In genomic region chr22:44881246-44881600, GRCh38 we compare ENCODE assay signal across 20 cellular contexts.
A peak's percentile ranks its signal among the peaks of the same experiment; 100 is the strongest.
DNase-seq lines count a peak whose midpoint lies in the region; ATAC-seq and TF ChIP-seq lines count a peak whose summit lies in the region.
"Had no signal": no experiment of that assay in that cellular context is flagged by ENCODE, and none has a peak within 500 bp of the region (broad histone marks: within the 10 kb centered on the region; RNA-seq: fewer than 3 reads in every experiment).

No MANE protein-coding gene starts in this region.

- TF ChIP-seq CTCF in C4-2B (conservative IDR thresholded peaks at IDR 0.05) (no peak), PC-3 (conservative IDR thresholded peaks at IDR 0.05; ENCODE audit: low read depth, low read length) (no peak), neural progenitor cell (IDR thresholded peaks at IDR 0.05) (no peak)

- H4K20me1 ChIP-seq in PC-3 (ENCODE audit: low read length) (no peaks in the 10 kb centered on the region), neural progenitor cell (ENCODE audit: low read depth) (no peaks in the 10 kb centered on the region)
- H4K20me1 ChIP-seq: BLaER1 treated with 17β-estradiol and CSF1 and Interleukin-3, amounts not matched to agents 10 nM and 100 nM had no signal

- H3K36me3 ChIP-seq in PC-3 (ENCODE audit: low read depth, low read length) (no peaks in the 10 kb centered on the region), neural progenitor cell (no peaks in the 10 kb centered on the region)
- H3K36me3 ChIP-seq: BLaER1 treated with 17β-estradiol and CSF1 and Interleukin-3, amounts not matched to agents 10 nM and 100 nM had no signal

- peaks cover 15% of the 10 kb centered on the region for H3K9me3 Mint-ChIP-seq in neural progenitor cell

- intact Hi-C loops in PC-3 (cut with micrococcal nuclease): no loop called here

- H3K4me2 ChIP-seq in PC-3 (ENCODE audit: low read length) (peak overlapping the region; percentile 61), neural progenitor cell (no peak overlapping the region)
- H3K4me2 ChIP-seq: BLaER1 treated with 17β-estradiol and CSF1 and Interleukin-3, amounts not matched to agents 10 nM and 100 nM had no signal

- H3F3A ChIP-seq in PC-3 (ENCODE audit: low read length, unreplicated experiment) (no peaks in the 10 kb centered on the region), neural progenitor cell (ENCODE audit: low read depth) (no peaks in the 10 kb centered on the region)

- peak; percentile 1 for DNase-seq in PC-3
- peak; percentile 50 for DNase-seq in left kidney (ENCODE audit: low read depth, low spot score)
- DNase-seq in neural progenitor cell (ENCODE audit: low spot score): no peak
- DNase-seq in NCI-H1694 (lab: John Stamatoyannopoulos, UW): no peak
- no peak for DNase-seq in NCI-H345 (lab: John Stamatoyannopoulos, UW)
- DNase-seq: CD4-positive, CD25-positive, alpha-beta regulatory T cell; COR-L47; DMS 273 treated with DMSO at 0.1 percent for 48 hours; DMS53; DND-41; EL; GOT3; H9 had no signal

- H3K27me3 Mint-ChIP-seq in neural progenitor cell (ENCODE audit: insufficient read depth, low read depth): peaks cover 11% of the 10 kb centered on the region
- H3K27me3 Mint-ChIP-seq: B cell; CD4-positive, CD25-positive, alpha-beta regulatory T cell had no signal

- H3K9me3 ChIP-seq in PC-3 (ENCODE audit: low read length) (no peaks in the 10 kb centered on the region), neural progenitor cell (ENCODE audit: low read depth) (no peaks in the 10 kb centered on the region)

- peaks cover 15% of the 10 kb centered on the region for H3K27me3 ChIP-seq in PC-3 (ENCODE audit: low read length)
- H3K27me3 ChIP-seq in neural progenitor cell: no peaks in the 10 kb centered on the region
- H3K27me3 ChIP-seq: BLaER1 treated with 17β-estradiol and CSF1 and Interleukin-3, amounts not matched to agents 10 nM and 100 nM had no signal

- POLR2A ChIA-PET in PC-3 (lab: Charles Lee; ENCODE audit: unreplicated experiment): no interaction called here

- peak overlapping the region; percentile 38 for H3K27ac Mint-ChIP-seq in neural progenitor cell
- H3K27ac Mint-ChIP-seq: B cell; CD4-positive, CD25-positive, alpha-beta regulatory T cell; CD8-positive, alpha-beta memory T cell had no signal

- no peaks in the 10 kb centered on the region for H3K79me2 ChIP-seq in PC-3 (ENCODE audit: low read length)
- no peaks in the 10 kb centered on the region for H3K79me2 ChIP-seq in neural progenitor cell (ENCODE audit: low read depth)

- H3K27ac ChIP-seq in C4-2B (peak overlapping the region; percentile 47), PC-3 (ENCODE audit: low read length) (no peak overlapping the region), neural progenitor cell (no peak overlapping the region)
- H3K27ac ChIP-seq: BLaER1 treated with 17β-estradiol and CSF1 and Interleukin-3, amounts not matched to agents 10 nM and 100 nM; HL-60 had no signal

- peaks cover 43% of the 10 kb centered on the region for H3K36me3 Mint-ChIP-seq in neural progenitor cell
- H3K36me3 Mint-ChIP-seq: CD4-positive, CD25-positive, alpha-beta regulatory T cell; CD8-positive, alpha-beta memory T cell had no signal

- H3K4me1 ChIP-seq in PC-3 (ENCODE audit: insufficient read depth, low read length): peaks cover 18% of the 10 kb centered on the region; the same call in 1 of the 2 replicates
- no peaks in the 10 kb centered on the region for H3K4me1 ChIP-seq in neural progenitor cell
- H3K4me1 ChIP-seq: BLaER1 treated with 17β-estradiol and CSF1 and Interleukin-3, amounts not matched to agents 10 nM and 100 nM had no signal

- H3K4me3 Mint-ChIP-seq in neural progenitor cell: no peak overlapping the region
- H3K4me3 Mint-ChIP-seq: B cell; CD4-positive, CD25-positive, alpha-beta regulatory T cell; CD8-positive, alpha-beta memory T cell; H9 had no signal

- no peaks in the 10 kb centered on the region for H3K4me1 Mint-ChIP-seq in neural progenitor cell
- H3K4me1 Mint-ChIP-seq: B cell; CD4-positive, CD25-positive, alpha-beta regulatory T cell; CD8-positive, alpha-beta memory T cell; H9 had no signal

- BruUV-seq in PC-3 (replicated peaks; lab: Mats Ljungman, UMichigan): no TSS peak

- CTCF ChIA-PET in PC-3 (lab: Charles Lee): no interaction called here

- no peaks in the 10 kb centered on the region for H3K9me2 ChIP-seq in PC-3 (replicated peaks; ENCODE audit: low read length)

- ATAC-seq in PC-3 (peak; percentile 25), HG02884 (IDR thresholded peaks at IDR 0.05; ENCODE audit: unreplicated experiment) (no peak)
- ATAC-seq: GM12878 had no signal

- peak overlapping the region; percentile 18; the same call in 1 of the 2 replicates for H3K4me3 ChIP-seq in PC-3 (ENCODE audit: low read length)
- H3K4me3 ChIP-seq in neural progenitor cell: no peak overlapping the region
- H3K4me3 ChIP-seq: BLaER1 treated with 17β-estradiol and CSF1 and Interleukin-3, amounts not matched to agents 10 nM and 100 nM; GM12878 had no signal

- H2AFZ ChIP-seq in PC-3 (ENCODE audit: low read length) (peak overlapping the region; percentile 19; the same call in 1 of the 2 replicates), neural progenitor cell (replicated peaks) (no peak overlapping the region)

- H3K9ac ChIP-seq in PC-3 (ENCODE audit: low read length) (no peak overlapping the region), neural progenitor cell (no peak overlapping the region)
- H3K9ac ChIP-seq: BLaER1 treated with 17β-estradiol and CSF1 and Interleukin-3, amounts not matched to agents 10 nM and 100 nM had no signal

Comparison
In these comparisons a context has a peak if more than half of its experiments do, and no peak if none do; other contexts are left out.
1. DNase-seq: peak in PC-3 (single experiment) and left kidney (single experiment); none in neural progenitor cell (single experiment), NCI-H1694 (single experiment) and NCI-H345 (single experiment).